ENCODE assay signal across 23 cellular contexts in the genomic region with DNA sequence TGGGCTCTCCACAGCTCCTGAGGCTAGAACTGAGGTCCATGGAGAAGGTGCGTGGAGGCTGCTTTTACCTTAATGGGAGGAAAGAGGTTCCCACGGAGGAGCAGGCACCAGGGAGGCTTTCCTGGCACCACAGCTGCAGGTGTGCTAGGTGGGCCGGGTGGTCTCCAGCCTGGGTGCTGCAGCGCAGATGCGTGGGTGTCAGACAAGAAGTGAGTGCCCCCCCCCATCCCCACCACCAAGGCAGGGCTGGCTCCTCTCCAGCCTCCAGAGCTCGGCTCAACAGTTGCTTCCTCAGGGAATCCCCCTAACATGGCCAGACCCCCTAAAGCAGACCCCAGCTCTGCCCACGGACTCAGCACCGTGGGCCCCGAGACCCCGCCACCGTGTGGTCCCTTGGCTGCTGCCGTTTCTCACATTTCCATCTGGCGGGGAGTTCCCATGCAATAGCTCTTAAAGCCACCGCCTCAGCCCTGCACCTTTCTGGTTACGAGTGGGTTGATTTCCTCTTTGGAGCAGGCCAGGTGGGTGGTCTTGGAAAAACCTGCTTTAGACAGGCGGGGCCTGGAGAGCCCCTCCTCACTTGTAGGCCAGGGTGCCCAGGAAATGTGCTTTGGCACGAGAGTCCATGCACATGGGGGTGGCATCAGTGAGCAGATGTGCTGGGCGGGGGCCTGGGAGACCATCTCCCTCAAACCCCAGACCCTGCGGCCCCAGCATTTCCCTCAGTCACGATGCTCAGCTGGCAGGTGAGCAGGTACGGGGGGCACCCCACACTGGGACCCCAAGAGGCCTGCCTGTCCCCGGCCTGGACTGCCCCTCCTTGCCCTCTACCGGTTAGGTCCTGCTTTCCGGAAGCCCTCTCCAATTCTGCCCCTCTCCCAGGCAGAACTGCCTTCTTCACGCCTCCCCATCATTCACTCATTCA.
DNase-seq lines count a peak whose midpoint lies in the region; ATAC-seq and TF ChIP-seq lines count a peak whose summit lies in the region.
"Had no signal": no experiment of that assay in that cellular context is flagged by ENCODE, and none has a peak within 500 bp of the region (broad histone marks: within the 10 kb centered on the region; RNA-seq: fewer than 3 reads in every experiment).

No MANE protein-coding gene starts in this region.

- POLR2A ChIA-PET in T-cell (lab: Charles Lee), result no interaction called here

- peak overlapping the region in 1 of 2 donors; percentile 12 for H3K4me3 ChIP-seq in neuronal stem cell (ENCODE audit: low read length in 2 of 2)
- H3K4me3 ChIP-seq: A549; BLaER1 treated with 17β-estradiol and CSF1 and Interleukin-3, amounts not matched to agents 10 nM and 100 nM; GM12878; GM23248 had no signal

- peaks cover 0 to 7% (median 0%) of the 10 kb centered on the region in 3 experiments for H3K27me3 ChIP-seq in neuronal stem cell (ENCODE audit: control insufficient read depth in 3 of 3, insufficient read depth in 3 of 3, low read depth in 1 of 3, low read length in 3 of 3)
- H3K27me3 ChIP-seq: BE2C; BLaER1 treated with 17β-estradiol and CSF1 and Interleukin-3, amounts not matched to agents 10 nM and 100 nM had no signal

- H3K23ac ChIP-seq in neuronal stem cell (ENCODE audit: low read depth, low read length, poor library complexity), result peak overlapping the region; percentile 47

- H3K27ac ChIP-seq in neuronal stem cell (replicated peaks; ENCODE audit: low read length), result no peak overlapping the region
- H3K27ac ChIP-seq: A549; BLaER1 treated with 17β-estradiol and CSF1 and Interleukin-3, amounts not matched to agents 10 nM and 100 nM; GM23248 had no signal

- H3K4me1 ChIP-seq in neuronal stem cell (ENCODE audit: control insufficient read depth in 2 of 2, insufficient read depth in 1 of 2, low read depth in 1 of 2, low read length in 2 of 2), result peaks cover 0 to 4% of the 10 kb centered on the region in 2 donors
- H3K4me1 ChIP-seq: A549, BE2C had no signal

- H2BK120ac ChIP-seq in neuronal stem cell (ENCODE audit: low read depth, low read length), result peak overlapping the region; percentile 21

- no peak overlapping the region for H4K91ac ChIP-seq in neuronal stem cell (ENCODE audit: low read depth, low read length, poor library complexity)

- H3K4me1 Mint-ChIP-seq in natural killer cell treated with Interleukin-12 subunit alpha and Interleukin-12 subunit beta and Interleukin-15 and Interleukin-18, amount 100 ng/mL, for 72 hours (ENCODE audit: low read depth in 2 of 2), result no peaks in the 10 kb centered on the region
- H3K4me1 Mint-ChIP-seq in natural killer cell (no peaks in the 10 kb centered on the region), T-cell (no peaks in the 10 kb centered on the region)
- H3K4me1 Mint-ChIP-seq in stimulated activated memory B cell treated with anti-CD40 and anti-IgM and Interleukin-4, amounts not matched to agents 10 μg/mL and 1 μg/mL and 100 μg/mL, for 72 hours, result no peaks in the 10 kb centered on the region
- no peaks in the 10 kb centered on the region for H3K4me1 Mint-ChIP-seq in stimulated activated effector memory CD8-positive, alpha-beta T cell treated with anti-CD3 and anti-CD28 coated beads, Interleukin-12 subunit alpha, Interleukin-12 subunit beta, amount 100 ng/mL, for 72 hours
- H3K4me1 Mint-ChIP-seq: CD14-positive monocyte; CD8-positive, alpha-beta memory T cell had no signal

- H2AK5ac ChIP-seq in neuronal stem cell (ENCODE audit: low read depth, low read length), result peak overlapping the region; percentile 17

- no peaks in the 10 kb centered on the region for H3K9me3 ChIP-seq in neuronal stem cell (replicated peaks in 1 of 2; ENCODE audit: control insufficient read depth in 2 of 2, insufficient read depth in 1 of 2, low read depth in 1 of 2, low read length in 2 of 2)
- H3K9me3 ChIP-seq: A549, BE2C had no signal

- no peak overlapping the region for H2AFZ ChIP-seq in neuronal stem cell (ENCODE audit: low read length)
- H2AFZ ChIP-seq: GM23248 had no signal

- no peaks in the 10 kb centered on the region for H3K79me1 ChIP-seq in neuronal stem cell (ENCODE audit: low read depth, low read length)

- H2BK5ac ChIP-seq in neuronal stem cell (ENCODE audit: low read length), result peak overlapping the region; percentile 1

- no peak for ATAC-seq in natural killer cell treated with Interleukin-12 subunit alpha and Interleukin-12 subunit beta and Interleukin-15 and Interleukin-18, amount 100 ng/mL, for 72 hours
- ATAC-seq in natural killer cell (no peak), T-cell (replicated peaks in 1 of 4) (no peak)
- peak; percentile 35 for ATAC-seq in stimulated activated memory B cell treated with anti-CD40 and anti-IgM and Interleukin-4, amounts not matched to agents 10 μg/mL and 1 μg/mL and 100 μg/mL, for 72 hours
- no peak for ATAC-seq in stimulated activated effector memory CD8-positive, alpha-beta T cell treated with anti-CD3 and anti-CD28 coated beads, Interleukin-12 subunit alpha, Interleukin-12 subunit beta, amount 100 ng/mL, for 72 hours
- ATAC-seq: A549, GM12878, HCT116 had no signal

- CTCF ChIA-PET in T-cell (lab: Charles Lee), result no interaction called here

- no peaks in the 10 kb centered on the region for H3K9me3 Mint-ChIP-seq in natural killer cell treated with Interleukin-12 subunit alpha and Interleukin-12 subunit beta and Interleukin-15 and Interleukin-18, amount 100 ng/mL, for 72 hours
- H3K9me3 Mint-ChIP-seq in natural killer cell, result no peaks in the 10 kb centered on the region
- H3K9me3 Mint-ChIP-seq in stimulated activated memory B cell treated with anti-CD40 and anti-IgM and Interleukin-4, amounts not matched to agents 10 μg/mL and 1 μg/mL and 100 μg/mL, for 72 hours, result peaks cover 5% of the 10 kb centered on the region
- peaks cover 5% of the 10 kb centered on the region for H3K9me3 Mint-ChIP-seq in stimulated activated effector memory CD8-positive, alpha-beta T cell treated with anti-CD3 and anti-CD28 coated beads, Interleukin-12 subunit alpha, Interleukin-12 subunit beta, amount 100 ng/mL, for 72 hours
- peaks cover 4 to 5% (median 5%) of the 10 kb centered on the region in 3 donors for H3K9me3 Mint-ChIP-seq in T-cell
- H3K9me3 Mint-ChIP-seq: CD4-positive, alpha-beta T cell had no signal

- no peak overlapping the region for H3K9ac ChIP-seq in neuronal stem cell (ENCODE audit: low read depth, low read length, poor library complexity)
- H3K9ac ChIP-seq: BLaER1 treated with 17β-estradiol and CSF1 and Interleukin-3, amounts not matched to agents 10 nM and 100 nM; GM23248 had no signal

- no peak overlapping the region for H3K27ac Mint-ChIP-seq in natural killer cell treated with Interleukin-12 subunit alpha and Interleukin-12 subunit beta and Interleukin-15 and Interleukin-18, amount 100 ng/mL, for 72 hours
- H3K27ac Mint-ChIP-seq in natural killer cell (no peak overlapping the region), T-cell (no peak overlapping the region)
- H3K27ac Mint-ChIP-seq in stimulated activated memory B cell treated with anti-CD40 and anti-IgM and Interleukin-4, amounts not matched to agents 10 μg/mL and 1 μg/mL and 100 μg/mL, for 72 hours, result no peak overlapping the region
- H3K27ac Mint-ChIP-seq in stimulated activated effector memory CD8-positive, alpha-beta T cell treated with anti-CD3 and anti-CD28 coated beads, Interleukin-12 subunit alpha, Interleukin-12 subunit beta, amount 100 ng/mL, for 72 hours, result no peak overlapping the region
- H3K27ac Mint-ChIP-seq: CD14-positive monocyte; CD4-positive, alpha-beta T cell; CD8-positive, alpha-beta memory T cell had no signal

- no CpG with 5 or more reads among the region's 25 CpGs for WGBS in neuronal stem cell (ENCODE audit: extremely low coverage in 2 of 2, insufficient read length in 2 of 2, insufficient replicate concordance in 1 of 2), 2 donors

- intact Hi-C loops in natural killer cell (cut with micrococcal nuclease), result no loop called here

- H3K18ac ChIP-seq in neuronal stem cell (ENCODE audit: low read length), result peak overlapping the region; percentile 52

- no peak overlapping the region for H3K4me2 ChIP-seq in neuronal stem cell (ENCODE audit: insufficient read depth, low read length, poor library complexity, severe bottlenecking)
- H3K4me2 ChIP-seq: A549; BLaER1 treated with 17β-estradiol and CSF1 and Interleukin-3, amounts not matched to agents 10 nM and 100 nM had no signal

- H3K4me3 Mint-ChIP-seq in natural killer cell treated with Interleukin-12 subunit alpha and Interleukin-12 subunit beta and Interleukin-15 and Interleukin-18, amount 100 ng/mL, for 72 hours, result no peak overlapping the region
- H3K4me3 Mint-ChIP-seq in natural killer cell (no peak overlapping the region), T-cell (no peak overlapping the region)
- no peak overlapping the region for H3K4me3 Mint-ChIP-seq in stimulated activated memory B cell treated with anti-CD40 and anti-IgM and Interleukin-4, amounts not matched to agents 10 μg/mL and 1 μg/mL and 100 μg/mL, for 72 hours
- no peak overlapping the region for H3K4me3 Mint-ChIP-seq in stimulated activated effector memory CD8-positive, alpha-beta T cell treated with anti-CD3 and anti-CD28 coated beads, Interleukin-12 subunit alpha, Interleukin-12 subunit beta, amount 100 ng/mL, for 72 hours
- H3K4me3 Mint-ChIP-seq: CD14-positive monocyte; CD4-positive, alpha-beta T cell; CD8-positive, alpha-beta memory T cell; H9 had no signal

- DNase-seq in natural killer cell treated with Interleukin-12 subunit alpha and Interleukin-12 subunit beta and Interleukin-15 and Interleukin-18, amount 100 ng/mL, for 72 hours (ENCODE audit: low spot score), result peak; percentile 48
- DNase-seq in natural killer cell (no peak), neuronal stem cell (ENCODE audit: low spot score) (no peak), T-cell (no peak)
- DNase-seq in stimulated activated effector memory CD8-positive, alpha-beta T cell treated with anti-CD3 and anti-CD28 coated beads, Interleukin-12 subunit alpha, Interleukin-12 subunit beta, amount 100 ng/mL, for 72 hours (ENCODE audit: low spot score in 2 of 2), result no peak
- DNase-seq: 8988T; ACHN; AML-193; BE2C; CD4-positive, alpha-beta T cell; DMS 273 treated with DMSO at 0.1 percent for 48 hours; DMS79; EL; GDM1; GM23248; H9 had no signal

- no peak overlapping the region for H3K14ac ChIP-seq in neuronal stem cell (ENCODE audit: low read length)

- H4K8ac ChIP-seq in neuronal stem cell (ENCODE audit: low read depth, low read length), result no peak overlapping the region

- no peak overlapping the region for H3K4ac ChIP-seq in neuronal stem cell (ENCODE audit: low read length)

- TF ChIP-seq CTCF in natural killer cell (IDR thresholded peaks at IDR 0.05), result no peak

- no peaks in the 10 kb centered on the region for H3K27me3 Mint-ChIP-seq in natural killer cell treated with Interleukin-12 subunit alpha and Interleukin-12 subunit beta and Interleukin-15 and Interleukin-18, amount 100 ng/mL, for 72 hours
- H3K27me3 Mint-ChIP-seq in natural killer cell (ENCODE audit: low read depth in 2 of 2), result no peaks in the 10 kb centered on the region
- H3K27me3 Mint-ChIP-seq in stimulated activated memory B cell treated with anti-CD40 and anti-IgM and Interleukin-4, amounts not matched to agents 10 μg/mL and 1 μg/mL and 100 μg/mL, for 72 hours, result peaks cover 13% of the 10 kb centered on the region
- H3K27me3 Mint-ChIP-seq in T-cell, result no peaks in the 10 kb centered on the region
- H3K27me3 Mint-ChIP-seq: CD4-positive, alpha-beta T cell; CD8-positive, alpha-beta memory T cell had no signal

- no peak overlapping the region for H2BK12ac ChIP-seq in neuronal stem cell (ENCODE audit: low read length)

- H3K36me3 Mint-ChIP-seq in natural killer cell treated with Interleukin-12 subunit alpha and Interleukin-12 subunit beta and Interleukin-15 and Interleukin-18, amount 100 ng/mL, for 72 hours, result peaks cover 6% of the 10 kb centered on the region
- H3K36me3 Mint-ChIP-seq in natural killer cell (peaks cover 8% of the 10 kb centered on the region), T-cell (no peaks in the 10 kb centered on the region)
- H3K36me3 Mint-ChIP-seq in stimulated activated memory B cell treated with anti-CD40 and anti-IgM and Interleukin-4, amounts not matched to agents 10 μg/mL and 1 μg/mL and 100 μg/mL, for 72 hours, result peaks cover 6% of the 10 kb centered on the region
- no peaks in the 10 kb centered on the region for H3K36me3 Mint-ChIP-seq in stimulated activated effector memory CD8-positive, alpha-beta T cell treated with anti-CD3 and anti-CD28 coated beads, Interleukin-12 subunit alpha, Interleukin-12 subunit beta, amount 100 ng/mL, for 72 hours
- H3K36me3 Mint-ChIP-seq: CD14-positive monocyte had no signal

- H2BK15ac ChIP-seq in neuronal stem cell (ENCODE audit: low read length), result peak overlapping the region; percentile 59

- no peaks in the 10 kb centered on the region for H3K36me3 ChIP-seq in neuronal stem cell (replicated peaks in 1 of 2; ENCODE audit: control insufficient read depth in 2 of 2, insufficient read depth in 2 of 2, low read length in 2 of 2)
- H3K36me3 ChIP-seq: BE2C had no signal
